9 cellular contexts compared by ENCODE assay signal in genomic region chr16:10182186-10182683, GRCh38. TPM values are rescaled to one million over a fixed set of nuclear protein-coding genes. Genes with fewer than 3 reads are reported as not detected.
A peak's percentile ranks its signal among the peaks of the same experiment; 100 is the strongest.
DNase-seq lines count a peak whose midpoint lies in the region; ATAC-seq and TF ChIP-seq lines count a peak whose summit lies in the region.
"Had no signal": no experiment of that assay in that cellular context is flagged by ENCODE, and none has a peak within 500 bp of the region (broad histone marks: within the 10 kb centered on the region; RNA-seq: fewer than 3 reads in every experiment).

TSS of gene GRIN2A (minus strand) at chr16:10182428. CDS start at chr16:10180411, 2,017 bp downstream.

- TF ChIP-seq CTCF in endodermal cell (conservative IDR thresholded peaks at IDR 0.05) = no peak
- no peak for TF ChIP-seq CTCF in nephron progenitor cell (IDR thresholded peaks at IDR 0.05)
- TF ChIP-seq CTCF in foreskin keratinocyte (conservative IDR thresholded peaks at IDR 0.05) = no peak

- no peaks in the 10 kb centered on the region for H3K36me3 Mint-ChIP-seq in stimulated activated naive CD8-positive, alpha-beta T cell treated with anti-CD3 and anti-CD28 coated beads, Interleukin-15, Interleukin-2, amounts not matched to agents 100 ng/mL and 50 ng/mL, for 24 hours (ENCODE audit: low read depth)
- H3K36me3 Mint-ChIP-seq in endodermal cell (ENCODE audit: low read depth) (no peaks in the 10 kb centered on the region), nephron progenitor cell (ENCODE audit: low read depth) (no peaks in the 10 kb centered on the region)

- no peaks in the 10 kb centered on the region for H3K9me3 ChIP-seq in endodermal cell (ENCODE audit: control insufficient read depth, low read length)

- H3K4me1 ChIP-seq in endodermal cell (ENCODE audit: control insufficient read depth, insufficient read depth, low read length) = no peaks in the 10 kb centered on the region
- no peaks in the 10 kb centered on the region for H3K4me1 ChIP-seq in foreskin keratinocyte

- H3K4me1 Mint-ChIP-seq in stimulated activated naive CD8-positive, alpha-beta T cell treated with anti-CD3 and anti-CD28 coated beads, Interleukin-15, Interleukin-2, amounts not matched to agents 100 ng/mL and 50 ng/mL, for 24 hours (ENCODE audit: low read depth) = peaks cover 9% of the 10 kb centered on the region
- peaks cover 28% of the 10 kb centered on the region for H3K4me1 Mint-ChIP-seq in stimulated activated naive CD8-positive, alpha-beta T cell treated with anti-CD3 and anti-CD28 coated beads, Interleukin-15, amount 100 ng/mL, for 72 hours
- peaks cover 7% of the 10 kb centered on the region for H3K4me1 Mint-ChIP-seq in endodermal cell
- H3K4me1 Mint-ChIP-seq in nephron progenitor cell = peaks cover 14% of the 10 kb centered on the region

- H3K9me3 Mint-ChIP-seq in stimulated activated naive CD8-positive, alpha-beta T cell treated with anti-CD3 and anti-CD28 coated beads, Interleukin-15, Interleukin-2, amounts not matched to agents 100 ng/mL and 50 ng/mL, for 24 hours = no peaks in the 10 kb centered on the region
- H3K9me3 Mint-ChIP-seq in stimulated activated naive CD8-positive, alpha-beta T cell treated with anti-CD3 and anti-CD28 coated beads, Interleukin-15, amount 100 ng/mL, for 72 hours = peaks cover 0 to 3% of the 10 kb centered on the region in 2 donors
- H3K9me3 Mint-ChIP-seq in endodermal cell (no peaks in the 10 kb centered on the region), nephron progenitor cell (peaks cover 4% of the 10 kb centered on the region)

- no peaks in the 10 kb centered on the region for H3K36me3 ChIP-seq in endodermal cell (ENCODE audit: control insufficient read depth, insufficient read depth, low read length)

- no peak within 1 kb of the TSS for H3K27ac Mint-ChIP-seq in stimulated activated naive CD8-positive, alpha-beta T cell treated with anti-CD3 and anti-CD28 coated beads, Interleukin-15, Interleukin-2, amounts not matched to agents 100 ng/mL and 50 ng/mL, for 24 hours
- H3K27ac Mint-ChIP-seq in stimulated activated naive CD8-positive, alpha-beta T cell treated with anti-CD3 and anti-CD28 coated beads, Interleukin-15, amount 100 ng/mL, for 72 hours = no peak within 1 kb of the TSS
- H3K27ac Mint-ChIP-seq in endodermal cell = no peak within 1 kb of the TSS
- H3K27ac Mint-ChIP-seq in nephron progenitor cell = no peak within 1 kb of the TSS

- H3K4me3 Mint-ChIP-seq in stimulated activated naive CD8-positive, alpha-beta T cell treated with anti-CD3 and anti-CD28 coated beads, Interleukin-15, Interleukin-2, amounts not matched to agents 100 ng/mL and 50 ng/mL, for 24 hours = peak within 1 kb of the TSS; percentile 39
- peak within 1 kb of the TSS in 1 of 2 donors; percentile 46 for H3K4me3 Mint-ChIP-seq in stimulated activated naive CD8-positive, alpha-beta T cell treated with anti-CD3 and anti-CD28 coated beads, Interleukin-15, amount 100 ng/mL, for 72 hours
- H3K4me3 Mint-ChIP-seq in endodermal cell = peak within 1 kb of the TSS; percentile 56
- peak within 1 kb of the TSS; percentile 85 for H3K4me3 Mint-ChIP-seq in nephron progenitor cell

- DNase-seq in stimulated activated naive CD8-positive, alpha-beta T cell treated with anti-CD3 and anti-CD28 coated beads, Interleukin-15, amount 100 ng/mL, for 72 hours = no peak
- DNase-seq in endodermal cell (no peak), nephron progenitor cell (no peak), NCI-H1105 treated with DMSO at 0.1 percent for 48 hours (lab: John Stamatoyannopoulos, UW) (no peak), LoVo (ENCODE audit: low spot score) (no peak), foreskin keratinocyte (no peak)
- DNase-seq in central memory CD4-positive, alpha-beta T cell = no peak

- no peak for ATAC-seq in stimulated activated naive CD8-positive, alpha-beta T cell treated with anti-CD3 and anti-CD28 coated beads, Interleukin-15, amount 100 ng/mL, for 72 hours
- ATAC-seq in foreskin keratinocyte = no peak

- H3K27ac ChIP-seq in endodermal cell (ENCODE audit: low read depth, low read length) = no peak within 1 kb of the TSS
- H3K27ac ChIP-seq in foreskin keratinocyte = no peak within 1 kb of the TSS

- peaks cover 67% of the 10 kb centered on the region for H3K27me3 Mint-ChIP-seq in stimulated activated naive CD8-positive, alpha-beta T cell treated with anti-CD3 and anti-CD28 coated beads, Interleukin-15, Interleukin-2, amounts not matched to agents 100 ng/mL and 50 ng/mL, for 24 hours
- H3K27me3 Mint-ChIP-seq in stimulated activated naive CD8-positive, alpha-beta T cell treated with anti-CD3 and anti-CD28 coated beads, Interleukin-15, amount 100 ng/mL, for 72 hours = peaks cover 78% of the 10 kb centered on the region
- peaks cover 97% of the 10 kb centered on the region for H3K27me3 Mint-ChIP-seq in endodermal cell (ENCODE audit: insufficient read depth)
- peaks cover 76% of the 10 kb centered on the region for H3K27me3 Mint-ChIP-seq in nephron progenitor cell (ENCODE audit: low read depth, poor library complexity)

- H3K27me3 ChIP-seq in endodermal cell (ENCODE audit: control insufficient read depth, insufficient read depth, low read length, poor library complexity, severe bottlenecking) (peaks cover 94% of the 10 kb centered on the region), foreskin keratinocyte (peaks cover 51% of the 10 kb centered on the region)

- H3K4me3 ChIP-seq in endodermal cell (ENCODE audit: low read length) = peak within 1 kb of the TSS; percentile 80
- H3K4me3 ChIP-seq: K562 had no signal

- no peak within 1 kb of the TSS for H3K9ac ChIP-seq in endodermal cell (ENCODE audit: extremely low read depth, low read length, poor library complexity, severe bottlenecking)

- WGBS in endodermal cell (ENCODE audit: insufficient coverage in 1 of 2, insufficient read length in 1 of 2), 2 experiments = 0% methylated on average over 4 to 28 of the region's 29 CpGs

RNA-seq across cellular contexts. Expression of gene GRIN2A, which starts in this region (rescaled TPM):
- total RNA-seq in endodermal cell (1 to 10 TPM; 1.2 TPM), foreskin keratinocyte (not detected in 2 replicates)
- polyA plus RNA-seq in endodermal cell (2013, experiment 1 of 2) = 1.4 TPM
- polyA plus RNA-seq in endodermal cell (2013, experiment 2 of 2) = 1.4 TPM
- not detected in 2 replicates for polyA plus RNA-seq in foreskin keratinocyte
- total RNA-seq: K562 had no signal
- polyA plus RNA-seq: K562 had no signal
